ENCODE assay signal across 38 cellular contexts in genomic region chr5:176663566-176663965, GRCh38. TPM values are rescaled to one million over a fixed set of nuclear protein-coding genes. Genes with fewer than 3 reads are reported as not detected.
"Had no signal": no experiment of that assay in that cellular context is flagged by ENCODE, and none has a peak within 500 bp of the region (broad histone marks: within the 10 kb centered on the region; RNA-seq: fewer than 3 reads in every experiment).

No MANE protein-coding gene starts in this region.

- H3K36me3 Mint-ChIP-seq: activated CD4-positive, alpha-beta memory T cell treated with anti-CD3 and anti-CD28 coated beads for 36 hours; activated naive CD4-positive, alpha-beta T cell treated with anti-CD3 and anti-CD28 coated beads, Interleukin-2, amount 50 U/mL, for 72 hours; activated naive CD8-positive, alpha-beta T cell treated with anti-CD3 and anti-CD28 coated beads for 36 hours; T-cell had no signal

- DNase-seq: activated B cell treated with CpG ODN at 0.5 μM for 24 hours; activated CD4-positive, alpha-beta memory T cell treated with anti-CD3 and anti-CD28 coated beads for 36 hours; activated CD4-positive, alpha-beta T cell treated with anti-CD3 and anti-CD28 coated beads for 4 hours; activated CD4-positive, alpha-beta T cell treated with anti-CD3 and anti-CD28 coated beads, Interleukin-2, amount 10 ng/mL, durations not matched to agents 24 days and 14 days; activated CD4-positive, alpha-beta T cell treated with anti-CD3 and anti-CD28 coated beads, Interleukin-2, amount 50 U/mL, for 1 hour; activated CD4-positive, alpha-beta T cell treated with anti-CD3 and anti-CD28 coated beads, Interleukin-2, amount 50 U/mL, for 4 hours; activated CD4-positive, CD25-positive, alpha-beta regulatory T cell treated with anti-CD3 and anti-CD28 coated beads, Interleukin-2, amount 50 U/mL, for 72 hours; activated CD8-positive, alpha-beta memory T cell treated with anti-CD3 and anti-CD28 coated beads, Interleukin-2, amount 50 U/mL, for 4 hours; activated CD8-positive, alpha-beta T cell treated with anti-CD3 and anti-CD28 coated beads for 36 hours; activated effector memory CD4-positive, alpha-beta T cell treated with anti-CD3 and anti-CD28 coated beads, Interleukin-2, amount 50 U/mL, for 16 hours; activated gamma-delta T cell treated with Interleukin-2 at 50 U/mL for 16 hours; activated naive CD4-positive, alpha-beta T cell; activated naive CD4-positive, alpha-beta T cell treated with anti-CD3 and anti-CD28 coated beads for 36 hours; activated naive CD4-positive, alpha-beta T cell treated with anti-CD3 and anti-CD28 coated beads, Interleukin-2, amount 50 U/mL, for 16 hours; activated naive CD8-positive, alpha-beta T cell treated with anti-CD3 and anti-CD28 coated beads for 36 hours; activated T-cell treated with anti-CD3 and anti-CD28 coated beads for 4 hours; activated T-cell treated with anti-CD3 and anti-CD28 coated beads, Interleukin-2, amount 50 U/mL, for 1 hour; activated T-cell treated with anti-CD3 and anti-CD28 coated beads, Interleukin-2, amount 50 U/mL, for 4 hours; activated T-cell treated with anti-CD3 and anti-CD28 coated beads, Interleukin-2, amount 50 U/mL, for 72 hours; adrenal gland; amniotic stem cell; body of pancreas; brain microvascular endothelial cell; central memory CD4-positive, alpha-beta T cell; T-cell; T-helper 2 cell; T-helper 9 cell had no signal

- ATAC-seq: activated CD8-positive, alpha-beta T cell treated with anti-CD3 and anti-CD28 coated beads for 36 hours; activated naive CD4-positive, alpha-beta T cell treated with anti-CD3 and anti-CD28 coated beads, Interleukin-2, amount 50 U/mL, for 72 hours; activated T-cell treated with anti-CD3 and anti-CD28 coated beads, Interleukin-2, amount 50 U/mL, for 4 hours; activated T-cell treated with anti-CD3 and anti-CD28 coated beads, Interleukin-2, amount 50 U/mL, for 72 hours; activated T-helper 17 cell treated with anti-CD3 and anti-CD28 coated beads, Interleukin-2, amount 50 U/mL, for 72 hours; body of pancreas; T-cell had no signal

- H3K4me3 Mint-ChIP-seq: activated B cell treated with CpG ODN at 0.5 μM for 24 hours; activated CD4-positive, alpha-beta memory T cell treated with anti-CD3 and anti-CD28 coated beads for 36 hours; activated CD4-positive, alpha-beta T cell treated with anti-CD3 and anti-CD28 coated beads, Interleukin-2, amount 10 ng/mL, durations not matched to agents 24 days and 14 days; activated CD8-positive, alpha-beta T cell treated with anti-CD3 and anti-CD28 coated beads for 36 hours; activated naive CD4-positive, alpha-beta T cell treated with anti-CD3 and anti-CD28 coated beads for 36 hours; activated naive CD8-positive, alpha-beta T cell treated with anti-CD3 and anti-CD28 coated beads for 36 hours; activated T-cell treated with anti-CD3 and anti-CD28 coated beads, Interleukin-2, amount 50 U/mL, for 4 hours; activated T-cell treated with anti-CD3 and anti-CD28 coated beads, Interleukin-2, amount 50 U/mL, for 72 hours; activated T-helper 1 cell treated with anti-CD3 and anti-CD28 coated beads, Interleukin-12 subunit alpha, Interleukin-12 subunit beta, Interleukin-2, Interleukin-4 antibody, amounts not matched to agents 30 ng/mL and 10 ng/mL and 1 ng/mL, durations not matched to agents 14 hours and 24 hours and 36 hours; activated T-helper 17 cell treated with anti-CD3 and anti-CD28 coated beads, Interleukin-2, amount 50 U/mL, for 72 hours; T-cell; T-helper 2 cell treated with Interferon-gamma antibody and Interleukin-4, amounts not matched to agents 5 μg/mL and 100 μg/mL, for 36 hours had no signal

- H3K27ac Mint-ChIP-seq: activated B cell treated with CpG ODN at 0.5 μM for 24 hours; activated CD4-positive, alpha-beta memory T cell treated with anti-CD3 and anti-CD28 coated beads for 36 hours; activated CD4-positive, alpha-beta T cell treated with anti-CD3 and anti-CD28 coated beads, Interleukin-2, amount 10 ng/mL, durations not matched to agents 24 days and 14 days; activated CD8-positive, alpha-beta T cell treated with anti-CD3 and anti-CD28 coated beads for 36 hours; activated naive CD4-positive, alpha-beta T cell treated with anti-CD3 and anti-CD28 coated beads for 36 hours; activated naive CD4-positive, alpha-beta T cell treated with anti-CD3 and anti-CD28 coated beads, Interleukin-2, amount 50 U/mL, for 72 hours; activated naive CD8-positive, alpha-beta T cell treated with anti-CD3 and anti-CD28 coated beads for 36 hours; activated T-cell treated with anti-CD3 and anti-CD28 coated beads, Interleukin-2, amount 50 U/mL, for 72 hours; activated T-helper 1 cell treated with anti-CD3 and anti-CD28 coated beads, Interleukin-12 subunit alpha, Interleukin-12 subunit beta, Interleukin-2, Interleukin-4 antibody, amounts not matched to agents 30 ng/mL and 10 ng/mL and 1 ng/mL, durations not matched to agents 14 hours and 24 hours and 36 hours; activated T-helper 17 cell treated with anti-CD3 and anti-CD28 coated beads, Interleukin-2, amount 50 U/mL, for 72 hours; T-cell; T-helper 2 cell treated with Interferon-gamma antibody and Interleukin-4, amounts not matched to agents 5 μg/mL and 100 μg/mL, for 36 hours had no signal

- H3K27ac ChIP-seq: adrenal gland, body of pancreas, brain microvascular endothelial cell, breast epithelium, VCaP had no signal

- H3K9me3 ChIP-seq: adrenal gland, body of pancreas, breast epithelium had no signal

- H3K4me1 ChIP-seq: breast epithelium had no signal

- H3K4me3 ChIP-seq: adrenal gland, body of pancreas, breast epithelium had no signal

RNA-seq across cellular contexts. Expression of gene EIF4E1B, which starts 33.1 kb away (rescaled TPM):
- total RNA-seq: activated B cell treated with CpG ODN at 0.5 μM for 24 hours; activated CD4-positive, alpha-beta memory T cell treated with anti-CD3 and anti-CD28 coated beads for 36 hours; activated CD4-positive, alpha-beta T cell treated with anti-CD3 and anti-CD28 coated beads, Interleukin-2, amount 10 ng/mL, durations not matched to agents 24 days and 14 days; activated CD8-positive, alpha-beta memory T cell treated with anti-CD3 and anti-CD28 coated beads for 36 hours; activated CD8-positive, alpha-beta T cell treated with anti-CD3 and anti-CD28 coated beads for 36 hours; activated naive CD4-positive, alpha-beta T cell treated with anti-CD3 and anti-CD28 coated beads for 36 hours; activated naive CD4-positive, alpha-beta T cell treated with anti-CD3 and anti-CD28 coated beads, Interleukin-2, amount 50 U/mL, for 72 hours; activated naive CD8-positive, alpha-beta T cell treated with anti-CD3 and anti-CD28 coated beads for 36 hours; activated T-cell treated with anti-CD3 and anti-CD28 coated beads, Interleukin-2, amount 50 U/mL, for 4 hours; activated T-cell treated with anti-CD3 and anti-CD28 coated beads, Interleukin-2, amount 50 U/mL, for 72 hours; activated T-helper 1 cell treated with anti-CD3 and anti-CD28 coated beads, Interleukin-12 subunit alpha, Interleukin-12 subunit beta, Interleukin-2, Interleukin-4 antibody, amounts not matched to agents 30 ng/mL and 10 ng/mL and 1 ng/mL, durations not matched to agents 14 hours and 24 hours and 36 hours; activated T-helper 17 cell treated with anti-CD3 and anti-CD28 coated beads, Interleukin-2, amount 50 U/mL, for 72 hours; aorta; astrocyte; cardiac septum; T-cell; T-helper 1 cell treated with Interleukin-12 subunit alpha and Interleukin-12 subunit beta and Interleukin-4 antibody, amounts not matched to agents 30 ng/mL and 1 ng/mL, for 36 hours had no signal
- polyA plus RNA-seq: aorta had no signal

RNA-seq across cellular contexts. Expression of gene SNCB, which starts 33.2 kb away (rescaled TPM):
- total RNA-seq: activated B cell treated with CpG ODN at 0.5 μM for 24 hours; activated CD4-positive, alpha-beta T cell treated with anti-CD3 and anti-CD28 coated beads, Interleukin-2, amount 10 ng/mL, durations not matched to agents 24 days and 14 days; activated CD8-positive, alpha-beta memory T cell treated with anti-CD3 and anti-CD28 coated beads for 36 hours; activated naive CD4-positive, alpha-beta T cell treated with anti-CD3 and anti-CD28 coated beads for 36 hours; activated T-cell treated with anti-CD3 and anti-CD28 coated beads, Interleukin-2, amount 50 U/mL, for 4 hours; activated T-helper 1 cell treated with anti-CD3 and anti-CD28 coated beads, Interleukin-12 subunit alpha, Interleukin-12 subunit beta, Interleukin-2, Interleukin-4 antibody, amounts not matched to agents 30 ng/mL and 10 ng/mL and 1 ng/mL, durations not matched to agents 14 hours and 24 hours and 36 hours; activated T-helper 17 cell treated with anti-CD3 and anti-CD28 coated beads, Interleukin-2, amount 50 U/mL, for 72 hours; aorta; body of pancreas; breast epithelium; T-cell; T-helper 1 cell treated with Interleukin-12 subunit alpha and Interleukin-12 subunit beta and Interleukin-4 antibody, amounts not matched to agents 30 ng/mL and 1 ng/mL, for 36 hours had no signal
- polyA plus RNA-seq: aorta had no signal
